Comparison of ENCODE assay signal across 12 cellular contexts in the genomic region with DNA sequence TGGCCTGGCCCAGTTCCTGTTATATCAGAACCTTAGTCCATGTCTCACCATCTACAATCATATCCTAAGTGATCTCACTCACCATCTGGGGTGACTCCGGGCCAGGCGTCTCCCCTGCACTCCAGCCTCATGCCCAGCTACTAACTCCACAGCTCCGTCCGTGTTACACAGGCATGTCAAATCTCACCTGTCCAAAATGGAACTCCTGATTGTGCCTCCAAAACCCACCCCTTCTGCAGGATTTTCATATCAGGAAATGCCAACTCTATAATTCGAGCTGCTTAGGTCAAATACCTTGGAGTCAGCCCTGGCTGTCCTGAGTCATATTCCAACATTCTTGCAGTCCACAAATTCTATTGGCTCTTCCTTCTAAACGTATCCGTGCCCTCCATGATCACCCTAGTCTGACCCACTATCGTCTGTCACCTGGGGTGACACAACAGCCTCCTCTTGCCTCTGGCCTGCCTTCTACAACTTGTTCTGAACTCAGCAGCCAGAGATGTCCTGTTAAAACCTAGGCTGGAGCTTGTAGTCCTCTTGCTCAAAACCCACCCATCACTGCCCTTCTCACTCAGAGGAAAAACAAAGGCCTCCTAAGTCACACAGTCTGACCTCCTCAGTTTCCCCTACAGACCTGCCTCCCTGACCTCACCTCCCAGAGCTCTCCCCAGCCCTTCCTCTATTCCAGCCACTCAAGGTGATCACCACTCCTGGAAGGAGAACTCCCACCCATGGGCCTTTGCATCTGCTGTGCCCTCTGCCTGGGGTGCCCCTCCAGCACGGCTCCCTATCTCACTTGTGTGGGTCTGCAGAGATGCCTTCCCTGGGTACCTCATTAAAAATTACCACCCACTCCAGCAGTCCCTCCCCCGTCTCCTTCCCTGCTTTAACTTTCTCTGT.
DNase-seq lines count a peak whose midpoint lies in the region; ATAC-seq and TF ChIP-seq lines count a peak whose summit lies in the region.
"Had no signal": no experiment of that assay in that cellular context is flagged by ENCODE, and none has a peak within 500 bp of the region (broad histone marks: within the 10 kb centered on the region; RNA-seq: fewer than 3 reads in every experiment).

No MANE protein-coding gene starts in this region.

- intact Hi-C loops in breast epithelium (cut with DNase I; ENCODE audit: low total_unique reads): loop anchor here (2.0 to 5.0 kb wide), 2 partner anchors 53 to 87 kb away; a partner anchor contains a TSS
- intact Hi-C loops in MCF 10A (cut with micrococcal nuclease): loop anchor here (10.0 kb wide), 1 partner anchor 135 kb away; no protein-coding TSS in a partner anchor
- intact Hi-C loops in body of pancreas (cut with DNase I): no loop called here
- intact Hi-C loops in upper lobe of right lung (cut with DNase I): no loop called here

- POLR2A ChIA-PET in MCF 10A (lab: Yijun Ruan, JAX) (interaction anchor here (0.6 to 2.1 kb wide), 8 partner anchors 9 to 479 kb away, joined by 3 to 10 read pairs (median 4); no protein-coding TSS in a partner anchor), GM10248 (lab: Yijun Ruan, JAX) (no interaction called here)

- H3K36me3 Mint-ChIP-seq in MCF 10A (ENCODE audit: insufficient read depth, unreplicated experiment): no peaks in the 10 kb centered on the region

- no peak for TF ChIP-seq POLR2A in breast epithelium (IDR thresholded peaks at IDR 0.05)
- no peak for TF ChIP-seq POLR2A in body of pancreas (IDR thresholded peaks at IDR 0.05)

- H3K27ac Mint-ChIP-seq in MCF 10A (ENCODE audit: low read depth, unreplicated experiment): no peak overlapping the region

- no peak for DNase-seq in breast epithelium (ENCODE audit: low spot score in 2 of 2)
- no peak for DNase-seq in MCF 10A (ENCODE audit: unreplicated experiment)
- no peak for DNase-seq in body of pancreas
- DNase-seq in kidney tubule cell (ENCODE audit: low spot score): peak; percentile 99
- no peak for DNase-seq in upper lobe of right lung
- DNase-seq in GM10248 (ENCODE audit: extremely low spot score): no peak
- DNase-seq in NCI-H526 (lab: John Stamatoyannopoulos, UW): no peak
- DNase-seq in hippocampal formation (lab: John Stamatoyannopoulos, UW): no peak
- DNase-seq: GDM1, T-helper 1 cell had no signal

- WGBS in body of pancreas, 2 donors: 52 to 62% methylated on average over 10 of the region's 10 CpGs

- CTCF ChIA-PET in MCF 10A (lab: Yijun Ruan, JAX): interaction anchor here (0.8 to 2.0 kb wide), 7 partner anchors 8 to 361 kb away, joined by 3 to 14 read pairs (median 4); no protein-coding TSS in a partner anchor
- CTCF ChIA-PET in GM10248 (lab: Yijun Ruan, JAX): interaction anchor here (1.2 to 1.6 kb wide), 3 partner anchors 9 to 45 kb away, joined by 4 to 5 read pairs (median 5); no protein-coding TSS in a partner anchor

- TF ChIP-seq CTCF in breast epithelium (IDR thresholded peaks at IDR 0.05): no peak
- no peak for TF ChIP-seq CTCF in MCF 10A (IDR thresholded peaks at IDR 0.05; ENCODE audit: unreplicated experiment)
- no peak for TF ChIP-seq CTCF in body of pancreas (IDR thresholded peaks at IDR 0.05)
- TF ChIP-seq CTCF in upper lobe of right lung (IDR thresholded peaks at IDR 0.05): no peak
- TF ChIP-seq CTCF in GM10248 (IDR thresholded peaks at IDR 0.05; ENCODE audit: control extremely low read depth, extremely low read depth, low read depth, missing control alignments): no peak

- ATAC-seq in body of pancreas: peak; percentile 33
- no peak for ATAC-seq in upper lobe of right lung

- no peak overlapping the region for H3K4me3 Mint-ChIP-seq in MCF 10A (ENCODE audit: unreplicated experiment)

- H3K27ac ChIP-seq in breast epithelium (peak overlapping the region; percentile 95 to 96), body of pancreas (peak overlapping the region in 3 of 4 donors; percentile 76 to 88 (median 84)), upper lobe of right lung (peak overlapping the region; percentile 44)
- H3K27ac ChIP-seq: 22Rv1, hepatocyte had no signal

- H3K4me3 ChIP-seq in breast epithelium (peak overlapping the region in 1 of 3 donors; percentile 11), body of pancreas (no peak overlapping the region), upper lobe of right lung (no peak overlapping the region)
- H3K4me3 ChIP-seq: hepatocyte had no signal

- no peaks in the 10 kb centered on the region for H3K9me3 Mint-ChIP-seq in MCF 10A (ENCODE audit: unreplicated experiment)

- H3K27me3 ChIP-seq in breast epithelium: no peaks in the 10 kb centered on the region
- H3K27me3 ChIP-seq in body of pancreas: no peaks in the 10 kb centered on the region
- no peaks in the 10 kb centered on the region for H3K27me3 ChIP-seq in upper lobe of right lung

- no TSS peak for BruUV-seq in MCF 10A (replicated peaks; lab: Mats Ljungman, UMichigan)

- H3K4me1 Mint-ChIP-seq in MCF 10A (ENCODE audit: insufficient read depth, unreplicated experiment): peaks cover 38% of the 10 kb centered on the region

- H3K9me3 ChIP-seq in breast epithelium (no peaks in the 10 kb centered on the region), body of pancreas (no peaks in the 10 kb centered on the region), upper lobe of right lung (no peaks in the 10 kb centered on the region)

- H3K36me3 ChIP-seq in breast epithelium (no peaks in the 10 kb centered on the region), body of pancreas (replicated peaks in 1 of 2; ENCODE audit: insufficient read depth in 1 of 2, low read depth in 2 of 2) (no peaks in the 10 kb centered on the region), upper lobe of right lung (no peaks in the 10 kb centered on the region)

- H3K27me3 Mint-ChIP-seq in MCF 10A (ENCODE audit: insufficient read depth, unreplicated experiment): no peaks in the 10 kb centered on the region

- H3K4me1 ChIP-seq in breast epithelium (peaks cover 8 to 22% of the 10 kb centered on the region in 2 donors), body of pancreas (peaks cover 16% of the 10 kb centered on the region), upper lobe of right lung (peaks cover 36% of the 10 kb centered on the region)

Comparison
In these comparisons a context has a peak if more than half of its experiments do, and no peak if none do; other contexts are left out.
1. H3K27ac ChIP-seq: peak in every context shown above with its lines; median percentile 96 in breast epithelium; 84 in body of pancreas; 44 in upper lobe of right lung.
2. intact Hi-C loops: an anchor here in breast epithelium (2.0 to 5.0 kb wide) and MCF 10A (10.0 kb wide); none called in body of pancreas and upper lobe of right lung.